Comparison of ENCODE assay signal across 10 cellular contexts in genomic region chr3:52707585-52707984, GRCh38. TPM values are rescaled to one million over a fixed set of nuclear protein-coding genes. Genes with fewer than 3 reads are reported as not detected.
A peak's percentile ranks its signal among the peaks of the same experiment; 100 is the strongest.
DNase-seq lines count a peak whose midpoint lies in the region; FAIRE-seq and TF ChIP-seq lines count a peak whose summit lies in the region.
"Had no signal": no experiment of that assay in that cellular context is flagged by ENCODE, and none has a peak within 500 bp of the region (broad histone marks: within the 10 kb centered on the region; RNA-seq: fewer than 3 reads in every experiment).

No MANE protein-coding gene starts in this region.

- TF ChIP-seq CTCF in GM13976 (IDR thresholded peaks at IDR 0.05; ENCODE audit: borderline replicate concordance, control extremely low read depth, extremely low read depth, insufficient read depth, missing control alignments) (no peak), NB4 (IDR thresholded peaks at IDR 0.05; ENCODE audit: low read depth, low read length) (no peak), osteoblast (IDR thresholded peaks at IDR 0.05; ENCODE audit: extremely low read depth, low read depth, low read length) (no peak)

- no peak for TF ChIP-seq POLR2A in NB4 (IDR thresholded peaks at IDR 0.05; ENCODE audit: extremely low read depth, insufficient read length)

- in situ Hi-C loops in GM13976 (cut with MboI; ENCODE audit: low sequenced_read_pairs, unreplicated experiment): no loop called here

- H3K27me3 ChIP-seq in duodenal mucosa (ENCODE audit: control insufficient read depth in 1 of 2, insufficient read depth in 2 of 2, low read length in 2 of 2) (no peaks in the 10 kb centered on the region), osteoblast (ENCODE audit: insufficient read depth, low read length) (no peaks in the 10 kb centered on the region), small intestine (ENCODE audit: control insufficient read depth in 2 of 2, insufficient read depth in 2 of 2, low read length in 2 of 2) (no peaks in the 10 kb centered on the region)

- peak; percentile 51 for DNase-seq in GM13976 (ENCODE audit: low spot score)
- no peak for DNase-seq in NB4 (ENCODE audit: low read depth)
- DNase-seq in osteoblast (ENCODE audit: insufficient read length, low spot score, missing footprints): no peak
- DNase-seq in dermis blood vessel endothelial cell: no peak
- no peak for DNase-seq in small intestine
- no peak for DNase-seq in NCI-H2196 treated with DMSO at 0.1 percent for 48 hours (lab: John Stamatoyannopoulos, UW; ENCODE audit: unreplicated experiment)
- DNase-seq: activated CD4-positive, CD25-positive, alpha-beta regulatory T cell; midbrain had no signal

- no peak overlapping the region for H3K27ac ChIP-seq in duodenal mucosa (ENCODE audit: low read depth, low read length)
- H3K27ac ChIP-seq in osteoblast (ENCODE audit: low read depth, low read length): no peak overlapping the region
- no peak overlapping the region for H3K27ac ChIP-seq in small intestine (ENCODE audit: low read depth in 1 of 2, low read length in 1 of 2)

- H4K20me1 ChIP-seq in osteoblast (ENCODE audit: insufficient read depth, low read length): no peaks in the 10 kb centered on the region

- peaks cover 52% of the 10 kb centered on the region for H3K79me2 ChIP-seq in osteoblast (ENCODE audit: insufficient read depth, low read length)

- H3K9me3 ChIP-seq in duodenal mucosa (ENCODE audit: control insufficient read depth in 1 of 2, low read length in 2 of 2): no peaks in the 10 kb centered on the region
- H3K9me3 ChIP-seq in osteoblast (ENCODE audit: low read depth, low read length): no peaks in the 10 kb centered on the region
- no peaks in the 10 kb centered on the region for H3K9me3 ChIP-seq in small intestine (ENCODE audit: control insufficient read depth, low read depth)

- H3K4me1 ChIP-seq in duodenal mucosa (ENCODE audit: control insufficient read depth in 1 of 2, insufficient read depth in 2 of 2, low read length in 2 of 2) (peaks cover 22 to 36% of the 10 kb centered on the region in 2 donors), osteoblast (ENCODE audit: insufficient read depth, low read length) (peaks cover 23% of the 10 kb centered on the region), small intestine (ENCODE audit: control insufficient read depth in 2 of 2, insufficient read depth in 1 of 2, low read depth in 1 of 2, low read length in 1 of 2) (peaks cover 2 to 5% of the 10 kb centered on the region in 2 donors)

- H3K4me3 ChIP-seq in NB4 (ENCODE audit: low read depth, low read length) (peak overlapping the region; percentile 92), duodenal mucosa (ENCODE audit: low read depth in 1 of 2, low read length in 2 of 2) (peak overlapping the region; percentile 27 to 94), osteoblast (ENCODE audit: insufficient read depth, low read length) (peak overlapping the region; percentile 90), small intestine (ENCODE audit: low read depth in 1 of 2, low read length in 2 of 2) (no peak overlapping the region)

- peak overlapping the region; percentile 100 for H3K4me2 ChIP-seq in osteoblast (ENCODE audit: insufficient read depth, low read length)

- FAIRE-seq in small intestine (lab: Jason Lieb, UNC): no peak
- FAIRE-seq: GM18507 had no signal

- peak overlapping the region in 1 of 2 donors; percentile 25 for H3K9ac ChIP-seq in duodenal mucosa (ENCODE audit: low read depth in 1 of 2, low read length in 2 of 2)

- 61 to 76% (median 70%) methylated on average over 4 of the region's 4 CpGs for WGBS in small intestine, 3 donors

- H3K36me3 ChIP-seq in duodenal mucosa (ENCODE audit: control insufficient read depth in 1 of 2, insufficient read depth in 2 of 2, low read length in 2 of 2): peaks cover 0 to 12% of the 10 kb centered on the region in 2 donors
- peaks cover 16% of the 10 kb centered on the region for H3K36me3 ChIP-seq in osteoblast (ENCODE audit: insufficient read depth, low read length)
- no peaks in the 10 kb centered on the region for H3K36me3 ChIP-seq in small intestine (ENCODE audit: control insufficient read depth in 2 of 2, insufficient read depth in 2 of 2, low read length in 2 of 2)

- H2AFZ ChIP-seq in osteoblast (ENCODE audit: low read length): no peak overlapping the region

RNA-seq across cellular contexts. Expression of gene SPCS1, which starts 1.7 kb away (rescaled TPM):
- total RNA-seq in osteoblast: 60.1 and 67.0 TPM in 2 replicates
- total RNA-seq in dermis blood vessel endothelial cell: 40.5 and 52.5 TPM in 2 replicates
- 100 to 1,000 TPM in 2 of 3 donors, 10 to 100 TPM in 1; 90.6 to 215 (median 130) TPM for polyA plus RNA-seq in small intestine

RNA-seq across cellular contexts. Expression of gene GLT8D1, which starts 2.0 kb away (rescaled TPM):
- total RNA-seq in osteoblast (98.8 and 103 TPM in 2 replicates), dermis blood vessel endothelial cell (67.7 and 70.6 TPM in 2 replicates)
- 10 to 100 TPM; 13.0 to 33.3 (median 19.2) TPM for polyA plus RNA-seq in small intestine

RNA-seq across cellular contexts. Expression of gene GNL3, which starts 21.8 kb away (rescaled TPM):
- total RNA-seq in osteoblast (111 and 129 TPM in 2 replicates), dermis blood vessel endothelial cell (113 and 135 TPM in 2 replicates)
- 10 to 100 TPM; 25.3 to 80.5 (median 30.0) TPM for polyA plus RNA-seq in small intestine

RNA-seq across cellular contexts. Expression of gene PBRM1, which starts 21.9 kb away (rescaled TPM):
- 96.1 and 100 TPM in 2 replicates for total RNA-seq in osteoblast
- 83.9 and 107 TPM in 2 replicates for total RNA-seq in dermis blood vessel endothelial cell
- polyA plus RNA-seq in small intestine: 10 to 100 TPM in 1 of 3 donors, 1 to 10 TPM in 2; 6.7 to 17.7 (median 7.0) TPM

Comparison
In these comparisons a context has a peak if more than half of its experiments do, and no peak if none do; other contexts are left out.
1. H3K4me3 ChIP-seq: peak in NB4 (single experiment), duodenal mucosa (2 of 2) and osteoblast (single experiment); none in small intestine (0 of 2).